Comparison of ENCODE assay signal across 10 cellular contexts in the genomic region with DNA sequence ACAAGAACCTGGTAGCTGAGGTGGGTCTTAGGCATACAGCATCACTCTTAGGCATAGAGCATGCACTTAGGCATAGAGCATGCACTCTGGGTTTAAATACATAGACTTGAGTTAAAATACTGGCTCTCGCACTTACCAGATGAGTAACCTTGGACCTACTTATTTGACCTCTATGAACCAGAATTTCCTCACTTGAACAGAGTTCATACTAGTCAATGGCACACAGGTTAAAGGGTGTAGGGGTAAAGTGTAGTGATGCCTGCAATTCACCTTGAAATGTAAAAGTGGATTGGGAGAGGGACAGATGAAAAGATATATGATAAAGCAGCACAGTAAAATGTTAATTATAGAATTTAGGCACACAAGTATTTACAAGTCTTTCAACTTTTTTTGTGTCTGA. TPM values are rescaled to one million over a fixed set of nuclear protein-coding genes. Genes with fewer than 3 reads are reported as not detected.
DNase-seq lines count a peak whose midpoint lies in the region; ATAC-seq and TF ChIP-seq lines count a peak whose summit lies in the region.
"Had no signal": no experiment of that assay in that cellular context is flagged by ENCODE, and none has a peak within 500 bp of the region (broad histone marks: within the 10 kb centered on the region; RNA-seq: fewer than 3 reads in every experiment).

No MANE protein-coding gene starts in this region.

- in situ Hi-C loops in G401 (cut with HindIII; ENCODE audit: low sequenced_read_pairs) = no loop called here

- H3K9me3 ChIP-seq in osteoblast (ENCODE audit: low read depth, low read length) (no peaks in the 10 kb centered on the region), upper lobe of left lung (no peaks in the 10 kb centered on the region)

- peak overlapping the region; percentile 29 for H3K27ac Mint-ChIP-seq in activated CD4-positive, alpha-beta T cell treated with anti-CD3 and anti-CD28 coated beads for 36 hours
- H3K27ac Mint-ChIP-seq in brain = peak overlapping the region in 2 of 5 experiments; percentile 8 to 38

- no peaks in the 10 kb centered on the region for H4K20me1 ChIP-seq in osteoblast (ENCODE audit: insufficient read depth, low read length)

- peaks cover 27% of the 10 kb centered on the region for H3K79me2 ChIP-seq in osteoblast (ENCODE audit: insufficient read depth, low read length)

- peaks cover 42% of the 10 kb centered on the region for H3K4me1 Mint-ChIP-seq in activated CD4-positive, alpha-beta T cell treated with anti-CD3 and anti-CD28 coated beads for 36 hours
- H3K4me1 Mint-ChIP-seq in brain = peaks cover 30% of the 10 kb centered on the region

- DNase-seq in activated CD4-positive, alpha-beta T cell treated with anti-CD3 and anti-CD28 coated beads for 36 hours = no peak
- no peak for DNase-seq in activated CD4-positive, alpha-beta T cell treated with anti-CD3 and anti-CD28 coated beads, Interleukin-2, amount 50 U/mL, for 48 hours
- DNase-seq in NB4 (ENCODE audit: low read depth) = no peak
- DNase-seq in osteoblast (ENCODE audit: insufficient read length, low spot score, missing footprints) = no peak
- no peak for DNase-seq in NCI-H526 (lab: John Stamatoyannopoulos, UW)
- no peak for DNase-seq in upper lobe of left lung
- DNase-seq in G401 (ENCODE audit: low spot score) = no peak
- DNase-seq: ACHN, NCI-H2029 had no signal

- peak overlapping the region; percentile 99 for H3K4me3 Mint-ChIP-seq in activated CD4-positive, alpha-beta T cell treated with anti-CD3 and anti-CD28 coated beads for 36 hours
- H3K4me3 Mint-ChIP-seq in brain = peak overlapping the region; percentile 98 to 100 (median 100)

- no peak overlapping the region for H2AFZ ChIP-seq in osteoblast (ENCODE audit: low read length)

- H3K27me3 ChIP-seq in osteoblast (ENCODE audit: insufficient read depth, low read length) (no peaks in the 10 kb centered on the region), upper lobe of left lung (no peaks in the 10 kb centered on the region)

- H3K27ac ChIP-seq in osteoblast (ENCODE audit: low read depth, low read length) (no peak overlapping the region), upper lobe of left lung (no peak overlapping the region)

- H3K4me3 ChIP-seq in NB4 (ENCODE audit: low read depth, low read length) (peak overlapping the region; percentile 97), osteoblast (ENCODE audit: insufficient read depth, low read length) (no peak overlapping the region), upper lobe of left lung (no peak overlapping the region)

- WGBS in upper lobe of left lung, 2 donors = 95 to 100% methylated on average over 1 of the region's 1 CpG

- H3K9me3 Mint-ChIP-seq in activated CD4-positive, alpha-beta T cell treated with anti-CD3 and anti-CD28 coated beads for 36 hours (ENCODE audit: low read depth) = no peaks in the 10 kb centered on the region
- H3K9me3 Mint-ChIP-seq in brain = peaks cover 0 to 9% (median 0%) of the 10 kb centered on the region in 5 experiments

- H3K4me1 ChIP-seq in osteoblast (ENCODE audit: insufficient read depth, low read length) = peaks cover 7% of the 10 kb centered on the region
- H3K4me1 ChIP-seq in upper lobe of left lung = peaks cover 4 to 18% (median 12%) of the 10 kb centered on the region in 4 donors

- H3K36me3 ChIP-seq in osteoblast (ENCODE audit: insufficient read depth, low read length) (peaks cover 17% of the 10 kb centered on the region), upper lobe of left lung (peaks cover 0 to 17% (median 0%) of the 10 kb centered on the region in 4 donors)

- H3K4me2 ChIP-seq in osteoblast (ENCODE audit: insufficient read depth, low read length) = peak overlapping the region; percentile 93

- TF ChIP-seq EP300 in upper lobe of left lung (IDR thresholded peaks at IDR 0.05) = no peak

- TF ChIP-seq POLR2A in NB4 (IDR thresholded peaks at IDR 0.05; ENCODE audit: extremely low read depth, insufficient read length) (no peak), upper lobe of left lung (IDR thresholded peaks at IDR 0.05) (no peak)

- ATAC-seq in activated CD4-positive, alpha-beta T cell treated with anti-CD3 and anti-CD28 coated beads for 36 hours = no peak
- no peak for ATAC-seq in upper lobe of left lung (ENCODE audit: low FRiP score in 2 of 2)

- TF ChIP-seq CTCF in NB4 (IDR thresholded peaks at IDR 0.05; ENCODE audit: low read depth, low read length) (no peak), brain (conservative IDR thresholded peaks at IDR 0.05) (no peak), osteoblast (IDR thresholded peaks at IDR 0.05; ENCODE audit: extremely low read depth, low read depth, low read length) (no peak), upper lobe of left lung (IDR thresholded peaks at IDR 0.05) (no peak)

- peaks cover 49% of the 10 kb centered on the region for H3K36me3 Mint-ChIP-seq in activated CD4-positive, alpha-beta T cell treated with anti-CD3 and anti-CD28 coated beads for 36 hours (ENCODE audit: low read depth)
- peaks cover 11% of the 10 kb centered on the region for H3K36me3 Mint-ChIP-seq in brain

- intact Hi-C loops in activated CD4-positive, alpha-beta T cell treated with anti-CD3 and anti-CD28 coated beads for 36 hours (cut with DNase I, micrococcal nuclease) = loop anchor here (2.0 to 5.0 kb wide), 4 partner anchors 45 to 1990 kb away; partner anchors contain the start of genes ACAD9 (in 1 of the 2) and TPRA1 (in 1 of the 2)

- POLR2A ChIA-PET in activated CD4-positive, alpha-beta T cell treated with anti-CD3 and anti-CD28 coated beads for 36 hours (lab: Charles Lee) = no interaction called here

- CTCF ChIA-PET in activated CD4-positive, alpha-beta T cell treated with anti-CD3 and anti-CD28 coated beads for 36 hours (lab: Charles Lee) = interaction anchor here (1.7 kb wide), 1 partner anchor 48 kb away, joined by 3 read pairs; no protein-coding TSS in a partner anchor

- H3K27me3 Mint-ChIP-seq in activated CD4-positive, alpha-beta T cell treated with anti-CD3 and anti-CD28 coated beads for 36 hours = no peaks in the 10 kb centered on the region
- peaks cover 11% of the 10 kb centered on the region for H3K27me3 Mint-ChIP-seq in brain

RNA-seq across cellular contexts. Expression of gene RUVBL1, which starts 1.6 kb away (rescaled TPM):
- total RNA-seq in activated CD4-positive, alpha-beta T cell treated with anti-CD3 and anti-CD28 coated beads for 36 hours = 10 to 100 TPM; 97.0 to 99.9 TPM
- polyA plus RNA-seq in brain (ENCODE audit: insufficient read depth, low read depth, low replicate concordance) = 111 TPM
- 40.1 and 41.6 TPM in 2 replicates for total RNA-seq in osteoblast
- 10 to 100 TPM; 16.0 to 26.9 (median 21.8) TPM for total RNA-seq in upper lobe of left lung
- total RNA-seq in G401 (2014; rRNA removed; shearing (Covaris generic)) = 160 and 177 TPM in 2 replicates

RNA-seq across cellular contexts. Expression of gene EEFSEC, which starts 31.3 kb away (rescaled TPM):
- 10 to 100 TPM; 19.6 to 20.7 TPM for total RNA-seq in activated CD4-positive, alpha-beta T cell treated with anti-CD3 and anti-CD28 coated beads for 36 hours
- polyA plus RNA-seq in brain (ENCODE audit: insufficient read depth, low read depth, low replicate concordance) = 40.9 TPM
- total RNA-seq in osteoblast (4.4 and 5.1 TPM in 2 replicates), upper lobe of left lung (10 to 100 TPM; 14.9 to 38.8 (median 17.9) TPM)
- 14.6 and 25.1 TPM in 2 replicates for total RNA-seq in G401 (2014; rRNA removed; shearing (Covaris generic))
